ENCODE assay signal across 8 cellular contexts in genomic region chr11:128422576-128423370, GRCh38.
DNase-seq lines count a peak whose midpoint lies in the region; ATAC-seq and TF ChIP-seq lines count a peak whose summit lies in the region.

No MANE protein-coding gene starts in this region.

- ATAC-seq in left cardiac atrium (peak; percentile 13 to 46), GM18505 (IDR thresholded peaks at IDR 0.05; ENCODE audit: unreplicated experiment) (no peak), GM21390 (IDR thresholded peaks at IDR 0.05; ENCODE audit: unreplicated experiment) (no peak)

- intact Hi-C loops in left cardiac atrium (cut with DNase I) = no loop called here

- DNase-seq in NCI-H748 (lab: John Stamatoyannopoulos, UW; ENCODE audit: unreplicated experiment) (peak; percentile 71), NCI-H748 treated with DMSO at 0.1 percent for 48 hours (lab: John Stamatoyannopoulos, UW) (no peak), left cardiac atrium (peak; percentile 49), NCI-H2029 (lab: John Stamatoyannopoulos, UW) (no peak)
- DNase-seq in activated CD4-positive, alpha-beta T cell treated with anti-CD3 and anti-CD28 coated beads, Interleukin-2, amount 50 U/mL, for 24 hours (ENCODE audit: low read depth in 1 of 2, low spot score in 1 of 2) = peak; percentile 63 to 89
- DNase-seq in stimulated activated CD8-positive, alpha-beta memory T cell treated with anti-CD3 and anti-CD28 coated beads, Interleukin-15, amount 100 ng/mL, for 4 hours (ENCODE audit: low read depth in 2 of 2) = peak; percentile 88 to 92

- no peak for TF ChIP-seq POLR2A in GM18505 (IDR thresholded peaks at IDR 0.05; ENCODE audit: borderline replicate concordance, extremely low read depth, insufficient read depth, insufficient read length)

Comparison
In these comparisons a context has a peak if more than half of its experiments do, and no peak if none do; other contexts are left out.
1. DNase-seq: peak in NCI-H748 (single experiment), activated CD4-positive, alpha-beta T cell treated with anti-CD3 and anti-CD28 coated beads, Interleukin-2, amount 50 U/mL, for 24 hours (2 of 2), left cardiac atrium (single experiment) and stimulated activated CD8-positive, alpha-beta memory T cell treated with anti-CD3 and anti-CD28 coated beads, Interleukin-15, amount 100 ng/mL, for 4 hours (2 of 2); none in NCI-H748 treated with DMSO at 0.1 percent for 48 hours (single experiment) and NCI-H2029 (single experiment).
2. ATAC-seq: peak in left cardiac atrium (2 of 2); none in GM18505 (single experiment) and GM21390 (single experiment).